23 cellular contexts compared by ENCODE assay signal in the genomic region with DNA sequence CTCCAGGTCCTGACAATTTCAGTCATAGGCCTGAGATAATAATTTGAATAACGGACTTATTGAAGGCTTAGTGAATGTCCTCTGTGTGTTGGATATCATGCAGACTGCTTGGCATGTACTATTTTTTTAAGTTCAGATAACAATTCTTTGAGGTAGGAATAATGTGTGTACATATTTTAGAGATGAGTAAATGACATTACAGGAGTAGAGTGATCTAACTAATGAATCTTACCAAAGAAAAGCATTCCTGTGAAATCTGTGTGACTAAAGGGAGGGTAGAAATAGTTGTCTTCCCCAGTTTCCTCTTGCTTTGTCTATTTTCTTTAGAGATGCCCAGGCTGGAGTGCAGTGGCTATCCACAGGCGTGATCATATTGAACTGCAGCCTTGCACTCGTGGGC.
DNase-seq lines count a peak whose midpoint lies in the region; ATAC-seq and TF ChIP-seq lines count a peak whose summit lies in the region.
"Had no signal": no experiment of that assay in that cellular context is flagged by ENCODE, and none has a peak within 500 bp of the region (broad histone marks: within the 10 kb centered on the region; RNA-seq: fewer than 3 reads in every experiment).

No MANE protein-coding gene starts in this region.

- H3K9me3 Mint-ChIP-seq in endodermal cell: no peaks in the 10 kb centered on the region
- H3K9me3 Mint-ChIP-seq: activated naive CD8-positive, alpha-beta T cell treated with anti-CD3 and anti-CD28 coated beads, Interleukin-2, amount 50 U/mL, for 24 hours; stimulated activated naive CD8-positive, alpha-beta T cell treated with anti-CD3 and anti-CD28 coated beads, Interleukin-15, Interleukin-2, amounts not matched to agents 100 ng/mL and 50 ng/mL, for 24 hours had no signal

- H3K36me3 ChIP-seq in skeletal muscle satellite cell (ENCODE audit: insufficient read depth, low read length) (no peaks in the 10 kb centered on the region), endodermal cell (ENCODE audit: control insufficient read depth, insufficient read depth, low read length) (no peaks in the 10 kb centered on the region)
- H3K36me3 ChIP-seq: pancreas, WERI-Rb-1 had no signal

- H3K27ac Mint-ChIP-seq in endodermal cell: no peak overlapping the region
- H3K27ac Mint-ChIP-seq: activated naive CD8-positive, alpha-beta T cell treated with anti-CD3 and anti-CD28 coated beads, Interleukin-2, amount 50 U/mL, for 24 hours; naive B cell; stimulated activated naive CD8-positive, alpha-beta T cell treated with anti-CD3 and anti-CD28 coated beads, Interleukin-15, Interleukin-2, amounts not matched to agents 100 ng/mL and 50 ng/mL, for 24 hours had no signal

- no peak for TF ChIP-seq CTCF in fibroblast of pulmonary artery (IDR thresholded peaks at IDR 0.05; ENCODE audit: low read length, missing control alignments)
- no peak for TF ChIP-seq CTCF in endodermal cell (conservative IDR thresholded peaks at IDR 0.05)

- H3K9ac ChIP-seq in skeletal muscle satellite cell (ENCODE audit: low read depth, low read length) (no peak overlapping the region), endodermal cell (ENCODE audit: extremely low read depth, low read length, poor library complexity, severe bottlenecking) (no peak overlapping the region)

- WGBS in endodermal cell (ENCODE audit: insufficient coverage in 1 of 2, insufficient read length in 1 of 2), 2 experiments: 80 to 92% methylated on average over 2 to 3 of the region's 3 CpGs

- peak; percentile 37 for DNase-seq in HCEC 1CT
- DNase-seq in fibroblast of pulmonary artery (ENCODE audit: low read depth): peak; percentile 13
- DNase-seq in endodermal cell: no peak
- DNase-seq: activated CD8-positive, alpha-beta memory T cell treated with anti-CD3 and anti-CD28 coated beads, Interleukin-2, amount 50 U/mL, for 48 hours; activated effector memory CD4-positive, alpha-beta T cell treated with Interleukin-2 at 50 U/mL for 16 hours; activated naive CD8-positive, alpha-beta T cell treated with anti-CD3 and anti-CD28 coated beads, Interleukin-2, amount 50 U/mL, for 24 hours; cerebellar nuclear complex; islet precursor cell; Karpas-422; naive B cell; NCI-H1417; pancreas; stimulated activated CD4-positive, alpha-beta T cell treated with anti-CD3 and anti-CD28 coated beads, Interleukin-1b, Interleukin-23, amount 100 ng/mL, for 48 hours; T-helper 2 cell; trophoblast cell; WERI-Rb-1 had no signal

- H3K4me2 ChIP-seq in skeletal muscle satellite cell (ENCODE audit: low read length): peak overlapping the region; percentile 23
- H3K4me2 ChIP-seq: hepatocyte had no signal

- no peaks in the 10 kb centered on the region for H3K27me3 Mint-ChIP-seq in endodermal cell (ENCODE audit: insufficient read depth)
- H3K27me3 Mint-ChIP-seq: activated naive CD8-positive, alpha-beta T cell treated with anti-CD3 and anti-CD28 coated beads, Interleukin-2, amount 50 U/mL, for 24 hours; naive B cell; stimulated activated naive CD8-positive, alpha-beta T cell treated with anti-CD3 and anti-CD28 coated beads, Interleukin-15, Interleukin-2, amounts not matched to agents 100 ng/mL and 50 ng/mL, for 24 hours had no signal

- H3K27me3 ChIP-seq in skeletal muscle satellite cell (ENCODE audit: control insufficient read depth, insufficient read depth, low read length) (no peaks in the 10 kb centered on the region), endodermal cell (ENCODE audit: control insufficient read depth, insufficient read depth, low read length, poor library complexity, severe bottlenecking) (no peaks in the 10 kb centered on the region)
- H3K27me3 ChIP-seq: hepatocyte, pancreas had no signal

- H3K4me1 ChIP-seq in skeletal muscle satellite cell (ENCODE audit: control insufficient read depth, insufficient read depth, low read length) (peaks cover 46% of the 10 kb centered on the region), endodermal cell (ENCODE audit: control insufficient read depth, insufficient read depth, low read length) (no peaks in the 10 kb centered on the region)
- H3K4me1 ChIP-seq: pancreas had no signal

- no peak overlapping the region for H3K4me3 Mint-ChIP-seq in endodermal cell
- H3K4me3 Mint-ChIP-seq: activated naive CD8-positive, alpha-beta T cell treated with anti-CD3 and anti-CD28 coated beads, Interleukin-2, amount 50 U/mL, for 24 hours; naive B cell; stimulated activated naive CD8-positive, alpha-beta T cell treated with anti-CD3 and anti-CD28 coated beads, Interleukin-15, Interleukin-2, amounts not matched to agents 100 ng/mL and 50 ng/mL, for 24 hours had no signal

- peak; percentile 65 for ATAC-seq in SK-N-SH treated with all-trans-retinoic acid at 6 μM for 48 hours
- ATAC-seq in GM21528 (IDR thresholded peaks at IDR 0.05; ENCODE audit: low FRiP score, unreplicated experiment): no peak
- no peak for ATAC-seq in GM21381 (IDR thresholded peaks at IDR 0.05; ENCODE audit: unreplicated experiment)
- ATAC-seq: activated naive CD8-positive, alpha-beta T cell treated with anti-CD3 and anti-CD28 coated beads, Interleukin-2, amount 50 U/mL, for 24 hours had no signal

- no peak overlapping the region for H3K4me3 ChIP-seq in fibroblast of pulmonary artery (replicated peaks; ENCODE audit: low read depth, low read length)
- no peak overlapping the region for H3K4me3 ChIP-seq in skeletal muscle satellite cell (ENCODE audit: low read length)
- H3K4me3 ChIP-seq in endodermal cell (ENCODE audit: low read length): no peak overlapping the region
- H3K4me3 ChIP-seq: GM12878, hepatocyte, pancreas had no signal

- H3K4me1 Mint-ChIP-seq in endodermal cell: no peaks in the 10 kb centered on the region
- H3K4me1 Mint-ChIP-seq: activated naive CD8-positive, alpha-beta T cell treated with anti-CD3 and anti-CD28 coated beads, Interleukin-2, amount 50 U/mL, for 24 hours had no signal

- H3K27ac ChIP-seq in endodermal cell (ENCODE audit: low read depth, low read length): no peak overlapping the region
- H3K27ac ChIP-seq: hepatocyte, pancreas, WERI-Rb-1 had no signal

- no peaks in the 10 kb centered on the region for H3K36me3 Mint-ChIP-seq in endodermal cell (ENCODE audit: low read depth)
- H3K36me3 Mint-ChIP-seq: naive B cell had no signal

- no peaks in the 10 kb centered on the region for H3K9me3 ChIP-seq in skeletal muscle satellite cell (replicated peaks; ENCODE audit: low read length)
- H3K9me3 ChIP-seq in endodermal cell (ENCODE audit: control insufficient read depth, low read length): no peaks in the 10 kb centered on the region
- H3K9me3 ChIP-seq: pancreas had no signal

TF ChIP-seq in SK-N-SH treated with all-trans-retinoic acid at 6 μM for 48 hours, 23 proteins besides CTCF, POLR2A, EP300 and RAD21 (continues in another document):
- TF ChIP-seq ZFP3 (CRISPR knock-in tag; IDR thresholded peaks at IDR 0.05): no peak
- TF ChIP-seq SNAI2 (CRISPR knock-in tag; IDR thresholded peaks at IDR 0.05): no peak
- TF ChIP-seq, protein P1, sequence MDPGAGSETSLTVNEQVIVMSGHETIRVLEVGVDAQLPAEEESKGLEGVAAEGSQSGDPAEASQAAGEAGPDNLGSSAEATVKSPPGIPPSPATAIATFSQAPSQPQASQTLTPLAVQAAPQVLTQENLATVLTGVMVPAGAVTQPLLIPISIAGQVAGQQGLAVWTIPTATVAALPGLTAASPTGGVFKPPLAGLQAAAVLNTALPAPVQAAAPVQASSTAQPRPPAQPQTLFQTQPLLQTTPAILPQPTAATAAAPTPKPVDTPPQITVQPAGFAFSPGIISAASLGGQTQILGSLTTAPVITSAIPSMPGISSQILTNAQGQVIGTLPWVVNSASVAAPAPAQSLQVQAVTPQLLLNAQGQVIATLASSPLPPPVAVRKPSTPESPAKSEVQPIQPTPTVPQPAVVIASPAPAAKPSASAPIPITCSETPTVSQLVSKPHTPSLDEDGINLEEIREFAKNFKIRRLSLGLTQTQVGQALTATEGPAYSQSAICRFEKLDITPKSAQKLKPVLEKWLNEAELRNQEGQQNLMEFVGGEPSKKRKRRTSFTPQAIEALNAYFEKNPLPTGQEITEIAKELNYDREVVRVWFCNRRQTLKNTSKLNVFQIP (CRISPR knock-in tag; IDR thresholded peaks at IDR 0.05; ENCODE audit: borderline replicate concordance, low read depth): no peak
- no peak for TF ChIP-seq PPARA (CRISPR knock-in tag; IDR thresholded peaks at IDR 0.05; ENCODE audit: borderline replicate concordance)
- TF ChIP-seq ZC3H10 (CRISPR knock-in tag; IDR thresholded peaks at IDR 0.05): no peak
- TF ChIP-seq, protein P2, sequence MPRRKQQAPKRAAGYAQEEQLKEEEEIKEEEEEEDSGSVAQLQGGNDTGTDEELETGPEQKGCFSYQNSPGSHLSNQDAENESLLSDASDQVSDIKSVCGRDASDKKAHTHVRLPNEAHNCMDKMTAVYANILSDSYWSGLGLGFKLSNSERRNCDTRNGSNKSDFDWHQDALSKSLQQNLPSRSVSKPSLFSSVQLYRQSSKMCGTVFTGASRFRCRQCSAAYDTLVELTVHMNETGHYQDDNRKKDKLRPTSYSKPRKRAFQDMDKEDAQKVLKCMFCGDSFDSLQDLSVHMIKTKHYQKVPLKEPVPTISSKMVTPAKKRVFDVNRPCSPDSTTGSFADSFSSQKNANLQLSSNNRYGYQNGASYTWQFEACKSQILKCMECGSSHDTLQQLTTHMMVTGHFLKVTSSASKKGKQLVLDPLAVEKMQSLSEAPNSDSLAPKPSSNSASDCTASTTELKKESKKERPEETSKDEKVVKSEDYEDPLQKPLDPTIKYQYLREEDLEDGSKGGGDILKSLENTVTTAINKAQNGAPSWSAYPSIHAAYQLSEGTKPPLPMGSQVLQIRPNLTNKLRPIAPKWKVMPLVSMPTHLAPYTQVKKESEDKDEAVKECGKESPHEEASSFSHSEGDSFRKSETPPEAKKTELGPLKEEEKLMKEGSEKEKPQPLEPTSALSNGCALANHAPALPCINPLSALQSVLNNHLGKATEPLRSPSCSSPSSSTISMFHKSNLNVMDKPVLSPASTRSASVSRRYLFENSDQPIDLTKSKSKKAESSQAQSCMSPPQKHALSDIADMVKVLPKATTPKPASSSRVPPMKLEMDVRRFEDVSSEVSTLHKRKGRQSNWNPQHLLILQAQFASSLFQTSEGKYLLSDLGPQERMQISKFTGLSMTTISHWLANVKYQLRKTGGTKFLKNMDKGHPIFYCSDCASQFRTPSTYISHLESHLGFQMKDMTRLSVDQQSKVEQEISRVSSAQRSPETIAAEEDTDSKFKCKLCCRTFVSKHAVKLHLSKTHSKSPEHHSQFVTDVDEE (CRISPR knock-in tag; IDR thresholded peaks at IDR 0.05): no peak
- TF ChIP-seq ZNF8 (CRISPR knock-in tag; IDR thresholded peaks at IDR 0.05): no peak
